In the genomic region with DNA sequence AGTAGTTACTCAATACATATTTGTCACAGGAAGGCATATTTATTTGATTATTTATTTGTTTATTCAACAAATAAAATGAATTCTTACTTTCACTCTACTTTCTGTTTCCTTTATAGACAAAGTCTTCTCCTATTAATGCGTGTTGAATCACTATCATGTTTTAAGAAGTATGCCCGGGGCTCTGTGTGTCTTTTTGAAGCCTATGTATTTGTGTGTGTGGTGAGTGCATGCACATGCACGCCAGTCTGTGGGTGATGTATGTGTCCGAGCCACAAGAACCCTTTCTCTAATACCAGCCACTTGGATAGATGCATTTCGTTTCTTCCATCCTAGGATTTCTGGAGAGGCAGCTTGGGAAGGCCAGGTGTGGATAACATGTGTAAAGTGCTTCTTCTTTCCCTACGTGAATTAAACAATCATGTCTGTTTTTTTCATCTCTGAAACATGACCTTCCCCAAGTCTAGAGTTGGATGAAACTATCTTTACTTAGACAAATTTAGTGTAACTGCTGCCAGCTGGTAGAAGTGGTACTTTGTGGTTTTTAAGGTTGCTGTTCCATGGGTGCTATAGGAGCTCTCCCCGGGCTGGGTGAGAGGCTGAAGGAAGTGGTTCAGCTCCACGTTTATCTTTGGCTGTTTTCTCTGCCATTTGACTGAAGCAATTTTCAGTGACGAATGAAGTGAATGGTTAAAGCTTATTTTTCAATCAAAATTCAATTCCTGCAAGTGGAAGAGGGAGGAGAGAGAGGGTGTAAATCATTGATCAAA, we compare ENCODE assay signal across 12 cellular contexts. TPM values are rescaled to one million over a fixed set of nuclear protein-coding genes. Genes with fewer than 3 reads are reported as not detected.
DNase-seq lines count a peak whose midpoint lies in the region; ATAC-seq and TF ChIP-seq lines count a peak whose summit lies in the region.
"Had no signal": no experiment of that assay in that cellular context is flagged by ENCODE, and none has a peak within 500 bp of the region (broad histone marks: within the 10 kb centered on the region; RNA-seq: fewer than 3 reads in every experiment).

No MANE protein-coding gene starts in this region.

- peak overlapping the region in 1 of 11 experiments; percentile 26; a peak in 1 of 22 replicates for H3K9ac ChIP-seq in BLaER1 treated with 17β-estradiol and CSF1 and Interleukin-3, amounts not matched to agents 10 nM and 100 nM

- H3K36me3 Mint-ChIP-seq in WTC11 = peaks cover 14% of the 10 kb centered on the region
- no peaks in the 10 kb centered on the region for H3K36me3 Mint-ChIP-seq in effector memory CD8-positive, alpha-beta T cell (ENCODE audit: insufficient read depth)

- H3K27me3 Mint-ChIP-seq in WTC11 (ENCODE audit: low read depth) = peaks cover 17% of the 10 kb centered on the region
- peaks cover 39 to 66% of the 10 kb centered on the region in 2 donors for H3K27me3 Mint-ChIP-seq in effector memory CD8-positive, alpha-beta T cell

- WGBS in mesodermal cell (ENCODE audit: insufficient coverage in 2 of 2), 2 experiments = 59 to 66% methylated on average over 2 to 3 of the region's 9 CpGs

- DNase-seq in LHCN-M2 (ENCODE audit: low read depth) = peak; percentile 16
- DNase-seq in WTC11 (ENCODE audit: low spot score) = no peak
- DNase-seq in effector memory CD8-positive, alpha-beta T cell = no peak
- no peak for DNase-seq in left lobe of liver (ENCODE audit: low spot score)
- DNase-seq: activated effector memory CD4-positive, alpha-beta T cell treated with anti-CD3 and anti-CD28 coated beads, Interleukin-2, amount 50 U/mL, for 16 hours; SIG-M5; stomach had no signal

- ATAC-seq in WTC11 (no peak), GM18502 (IDR thresholded peaks at IDR 0.05; ENCODE audit: poor library complexity, unreplicated experiment) (no peak), GM21447 (IDR thresholded peaks at IDR 0.05; ENCODE audit: unreplicated experiment) (no peak), left lobe of liver (no peak)
- ATAC-seq in effector memory CD8-positive, alpha-beta T cell (replicated peaks) = no peak

- no peak overlapping the region for H3K4me3 Mint-ChIP-seq in WTC11
- no peak overlapping the region for H3K4me3 Mint-ChIP-seq in effector memory CD8-positive, alpha-beta T cell

- POLR2A ChIA-PET in WTC11 (lab: Charles Lee) = interaction anchor here (1.4 kb wide), 1 partner anchor 8 kb away, joined by 3 read pairs; no protein-coding TSS in a partner anchor

- peak overlapping the region in 1 of 11 experiments; percentile 54; a peak in 1 of 22 replicates for H3K27ac ChIP-seq in BLaER1 treated with 17β-estradiol and CSF1 and Interleukin-3, amounts not matched to agents 10 nM and 100 nM
- peak overlapping the region; percentile 78 for H3K27ac ChIP-seq in mesodermal cell (ENCODE audit: low read depth, low read length, severe bottlenecking)
- H3K27ac ChIP-seq: stomach had no signal

- no peaks in the 10 kb centered on the region for H3K27me3 ChIP-seq in BLaER1 treated with 17β-estradiol and CSF1 and Interleukin-3, amounts not matched to agents 10 nM and 100 nM

- H3K4me3 ChIP-seq in BLaER1 treated with 17β-estradiol and CSF1 and Interleukin-3, amounts not matched to agents 10 nM and 100 nM = no peak overlapping the region
- no peak overlapping the region for H3K4me3 ChIP-seq in mesodermal cell (ENCODE audit: extremely low read depth, insufficient read depth, low read length, poor library complexity, severe bottlenecking)
- H3K4me3 ChIP-seq: lung, stomach had no signal

- H4K20me1 ChIP-seq in BLaER1 treated with 17β-estradiol and CSF1 and Interleukin-3, amounts not matched to agents 10 nM and 100 nM = no peaks in the 10 kb centered on the region

- H3K4me1 Mint-ChIP-seq in WTC11 = peaks cover 37% of the 10 kb centered on the region
- H3K4me1 Mint-ChIP-seq in effector memory CD8-positive, alpha-beta T cell (ENCODE audit: low read depth in 2 of 2) = peaks cover 0 to 2% of the 10 kb centered on the region in 2 donors

- peaks cover 8 to 12% (median 10%) of the 10 kb centered on the region in 11 experiments; a peak in 19 of 22 replicates for H3K9me3 ChIP-seq in BLaER1 treated with 17β-estradiol and CSF1 and Interleukin-3, amounts not matched to agents 10 nM and 100 nM (replicated peaks in 1 of 11)
- H3K9me3 ChIP-seq in mesodermal cell (ENCODE audit: control insufficient read depth, low read length) = no peaks in the 10 kb centered on the region
- H3K9me3 ChIP-seq: stomach had no signal

- TF ChIP-seq CTCF in WTC11 (IDR thresholded peaks at IDR 0.05) = no peak

- peak overlapping the region in 10 of 11 experiments; percentile 23 to 71 (median 60); a peak in 20 of 22 replicates for H3K4me2 ChIP-seq in BLaER1 treated with 17β-estradiol and CSF1 and Interleukin-3, amounts not matched to agents 10 nM and 100 nM

- H3K9me3 Mint-ChIP-seq in WTC11 = peaks cover 15% of the 10 kb centered on the region
- no peaks in the 10 kb centered on the region for H3K9me3 Mint-ChIP-seq in effector memory CD8-positive, alpha-beta T cell

- H3K4me1 ChIP-seq in BLaER1 treated with 17β-estradiol and CSF1 and Interleukin-3, amounts not matched to agents 10 nM and 100 nM = peaks cover 14 to 38% (median 23%) of the 10 kb centered on the region in 10 experiments
- peaks cover 24% of the 10 kb centered on the region for H3K4me1 ChIP-seq in mesodermal cell (ENCODE audit: control insufficient read depth, insufficient read depth, low read length, poor library complexity, severe bottlenecking)

- peak overlapping the region; percentile 66 for H3K27ac Mint-ChIP-seq in WTC11
- no peak overlapping the region for H3K27ac Mint-ChIP-seq in effector memory CD8-positive, alpha-beta T cell

- CTCF ChIA-PET in WTC11 (lab: Charles Lee) = interaction anchor here (0.7 to 2.2 kb wide), 7 partner anchors 17 to 311 kb away, joined by 3 to 10 read pairs (median 4); a partner anchor contains a TSS

- no peaks in the 10 kb centered on the region for H3K36me3 ChIP-seq in BLaER1 treated with 17β-estradiol and CSF1 and Interleukin-3, amounts not matched to agents 10 nM and 100 nM
- H3K36me3 ChIP-seq in mesodermal cell (ENCODE audit: control insufficient read depth, insufficient read depth, low read length) = no peaks in the 10 kb centered on the region
- H3K36me3 ChIP-seq: stomach had no signal

TF ChIP-seq in WTC11, 78 proteins besides CTCF, POLR2A, EP300 and RAD21 (continues in another document):
- TF ChIP-seq JUN (CRISPR knock-in tag; IDR thresholded peaks at IDR 0.05) (no peak), FOXK1 (CRISPR knock-in tag; IDR thresholded peaks at IDR 0.05) (no peak), IRF2 (CRISPR knock-in tag; IDR thresholded peaks at IDR 0.05; ENCODE audit: borderline replicate concordance, low read depth) (no peak), ZNF671 (CRISPR knock-in tag; IDR thresholded peaks at IDR 0.05) (no peak), TEAD4 (CRISPR knock-in tag; IDR thresholded peaks at IDR 0.05) (no peak)
- TF ChIP-seq, protein P1, sequence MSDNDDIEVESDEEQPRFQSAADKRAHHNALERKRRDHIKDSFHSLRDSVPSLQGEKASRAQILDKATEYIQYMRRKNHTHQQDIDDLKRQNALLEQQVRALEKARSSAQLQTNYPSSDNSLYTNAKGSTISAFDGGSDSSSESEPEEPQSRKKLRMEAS (CRISPR knock-in tag; IDR thresholded peaks at IDR 0.05) = no peak
- TF ChIP-seq, protein P2, sequence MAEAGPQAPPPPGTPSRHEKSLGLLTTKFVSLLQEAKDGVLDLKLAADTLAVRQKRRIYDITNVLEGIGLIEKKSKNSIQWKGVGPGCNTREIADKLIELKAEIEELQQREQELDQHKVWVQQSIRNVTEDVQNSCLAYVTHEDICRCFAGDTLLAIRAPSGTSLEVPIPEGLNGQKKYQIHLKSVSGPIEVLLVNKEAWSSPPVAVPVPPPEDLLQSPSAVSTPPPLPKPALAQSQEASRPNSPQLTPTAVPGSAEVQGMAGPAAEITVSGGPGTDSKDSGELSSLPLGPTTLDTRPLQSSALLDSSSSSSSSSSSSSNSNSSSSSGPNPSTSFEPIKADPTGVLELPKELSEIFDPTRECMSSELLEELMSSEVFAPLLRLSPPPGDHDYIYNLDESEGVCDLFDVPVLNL (CRISPR knock-in tag; IDR thresholded peaks at IDR 0.05; ENCODE audit: borderline replicate concordance, low read depth) = no peak
- TF ChIP-seq, protein P3, sequence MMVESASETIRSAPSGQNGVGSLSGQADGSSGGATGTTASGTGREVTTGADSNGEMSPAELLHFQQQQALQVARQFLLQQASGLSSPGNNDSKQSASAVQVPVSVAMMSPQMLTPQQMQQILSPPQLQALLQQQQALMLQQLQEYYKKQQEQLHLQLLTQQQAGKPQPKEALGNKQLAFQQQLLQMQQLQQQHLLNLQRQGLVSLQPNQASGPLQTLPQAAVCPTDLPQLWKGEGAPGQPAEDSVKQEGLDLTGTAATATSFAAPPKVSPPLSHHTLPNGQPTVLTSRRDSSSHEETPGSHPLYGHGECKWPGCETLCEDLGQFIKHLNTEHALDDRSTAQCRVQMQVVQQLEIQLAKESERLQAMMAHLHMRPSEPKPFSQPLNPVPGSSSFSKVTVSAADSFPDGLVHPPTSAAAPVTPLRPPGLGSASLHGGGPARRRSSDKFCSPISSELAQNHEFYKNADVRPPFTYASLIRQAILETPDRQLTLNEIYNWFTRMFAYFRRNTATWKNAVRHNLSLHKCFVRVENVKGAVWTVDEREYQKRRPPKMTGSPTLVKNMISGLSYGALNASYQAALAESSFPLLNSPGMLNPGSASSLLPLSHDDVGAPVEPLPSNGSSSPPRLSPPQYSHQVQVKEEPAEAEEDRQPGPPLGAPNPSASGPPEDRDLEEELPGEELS (CRISPR knock-in tag; IDR thresholded peaks at IDR 0.05) = no peak

RNA-seq across cellular contexts. Expression of a gene that starts 46.8 kb away (rescaled TPM):
- 0.32 and 1.1 TPM in 2 replicates for total RNA-seq in LHCN-M2 (2014; rRNA removed)
- 1.2 TPM for polyA plus RNA-seq in LHCN-M2 (2012)
- 19.3 to 23.5 TPM (median 22.6 TPM) in 3 replicates for total RNA-seq in WTC11 (2021)
- polyA plus RNA-seq in mesodermal cell (2013, experiment 1 of 2) = 4.6 TPM
- polyA plus RNA-seq in mesodermal cell (2013, experiment 2 of 2) = 4.2 TPM
- total RNA-seq in left lobe of liver = 0.33 TPM

RNA-seq across cellular contexts. Expression of a gene that starts 55.0 kb away (rescaled TPM):
- total RNA-seq in LHCN-M2 (2014; rRNA removed) (518 and 661 TPM in 2 replicates), WTC11 (2021) (67.9 to 68.9 TPM (median 68.2 TPM) in 3 replicates), left lobe of liver (55.3 TPM)
- polyA plus RNA-seq in LHCN-M2 (2012) = 1,122 TPM
- 367 TPM for polyA plus RNA-seq in mesodermal cell (2013, experiment 1 of 2)
- polyA plus RNA-seq in mesodermal cell (2013, experiment 2 of 2) = 306 TPM
